2 cellular contexts compared by ENCODE assay signal in the genomic region with DNA sequence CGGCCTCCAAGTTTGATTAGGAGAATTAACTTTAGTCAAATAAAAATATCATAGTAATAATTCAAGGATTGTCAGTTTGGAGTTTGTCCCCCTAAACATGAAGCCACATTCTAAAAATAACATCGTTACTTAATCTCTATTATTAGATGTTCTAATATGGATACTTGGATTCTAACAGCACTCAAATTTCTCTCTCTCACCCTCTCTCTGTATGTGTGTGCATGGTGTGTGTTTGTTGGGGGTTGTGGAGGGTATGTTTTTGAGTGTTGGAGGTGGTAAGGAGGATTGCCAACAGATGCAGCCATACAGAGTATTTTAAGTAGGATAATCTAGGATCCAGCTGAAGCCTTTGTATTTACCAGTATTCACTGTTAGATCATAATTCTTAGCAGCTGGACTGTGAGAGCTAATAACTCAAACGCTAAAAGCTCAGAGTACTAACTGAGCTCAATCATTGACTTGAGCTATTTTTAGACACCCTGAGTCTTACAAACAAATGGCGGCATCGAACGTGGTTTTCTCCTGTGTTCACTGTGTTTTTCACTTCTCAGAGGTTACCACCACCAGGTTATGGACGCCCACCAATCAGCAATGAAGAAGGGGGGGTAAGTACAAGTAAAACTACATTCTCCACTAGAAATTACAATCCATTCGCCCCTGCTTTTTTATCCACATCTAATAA.
A peak's percentile ranks its signal among the peaks of the same experiment; 100 is the strongest.
TF ChIP-seq lines count a peak whose summit lies in the region.

No MANE protein-coding gene starts in this region.

TF ChIP-seq in SK-N-SH treated with all-trans-retinoic acid at 6 μM for 48 hours, 23 proteins besides CTCF, POLR2A, EP300 and RAD21:
- TF ChIP-seq SNAI2 (CRISPR knock-in tag; IDR thresholded peaks at IDR 0.05) = no peak
- TF ChIP-seq TSHZ2 (CRISPR knock-in tag; IDR thresholded peaks at IDR 0.05) = no peak
- TF ChIP-seq ZNF70 (CRISPR knock-in tag; IDR thresholded peaks at IDR 0.05) = no peak
- no peak for TF ChIP-seq ZFP30 (CRISPR knock-in tag; IDR thresholded peaks at IDR 0.05)
- TF ChIP-seq CSRNP3 (CRISPR knock-in tag; IDR thresholded peaks at IDR 0.05) = no peak
- no peak for TF ChIP-seq PPARA (CRISPR knock-in tag; IDR thresholded peaks at IDR 0.05; ENCODE audit: borderline replicate concordance)
- TF ChIP-seq, protein P1, sequence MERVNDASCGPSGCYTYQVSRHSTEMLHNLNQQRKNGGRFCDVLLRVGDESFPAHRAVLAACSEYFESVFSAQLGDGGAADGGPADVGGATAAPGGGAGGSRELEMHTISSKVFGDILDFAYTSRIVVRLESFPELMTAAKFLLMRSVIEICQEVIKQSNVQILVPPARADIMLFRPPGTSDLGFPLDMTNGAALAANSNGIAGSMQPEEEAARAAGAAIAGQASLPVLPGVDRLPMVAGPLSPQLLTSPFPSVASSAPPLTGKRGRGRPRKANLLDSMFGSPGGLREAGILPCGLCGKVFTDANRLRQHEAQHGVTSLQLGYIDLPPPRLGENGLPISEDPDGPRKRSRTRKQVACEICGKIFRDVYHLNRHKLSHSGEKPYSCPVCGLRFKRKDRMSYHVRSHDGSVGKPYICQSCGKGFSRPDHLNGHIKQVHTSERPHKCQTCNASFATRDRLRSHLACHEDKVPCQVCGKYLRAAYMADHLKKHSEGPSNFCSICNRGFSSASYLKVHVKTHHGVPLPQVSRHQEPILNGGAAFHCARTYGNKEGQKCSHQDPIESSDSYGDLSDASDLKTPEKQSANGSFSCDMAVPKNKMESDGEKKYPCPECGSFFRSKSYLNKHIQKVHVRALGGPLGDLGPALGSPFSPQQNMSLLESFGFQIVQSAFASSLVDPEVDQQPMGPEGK (CRISPR knock-in tag; IDR thresholded peaks at IDR 0.05; ENCODE audit: borderline replicate concordance) = no peak
- TF ChIP-seq OSR1 (CRISPR knock-in tag; IDR thresholded peaks at IDR 0.05) = no peak
- TF ChIP-seq BACH2 (CRISPR knock-in tag; IDR thresholded peaks at IDR 0.05; ENCODE audit: borderline replicate concordance) = no peak
- no peak for TF ChIP-seq ZC3H10 (CRISPR knock-in tag; IDR thresholded peaks at IDR 0.05)
- TF ChIP-seq RARB (CRISPR knock-in tag; IDR thresholded peaks at IDR 0.05) = no peak
- TF ChIP-seq ZFP3 (CRISPR knock-in tag; IDR thresholded peaks at IDR 0.05) = no peak
- no peak for TF ChIP-seq TOX (CRISPR knock-in tag; IDR thresholded peaks at IDR 0.05; ENCODE audit: borderline replicate concordance)
- no peak for TF ChIP-seq GLIS3 (CRISPR knock-in tag; IDR thresholded peaks at IDR 0.05)
- no peak for TF ChIP-seq ZNF8 (CRISPR knock-in tag; IDR thresholded peaks at IDR 0.05)

TF ChIP-seq in HepG2, 621 proteins besides CTCF, POLR2A, EP300 and RAD21:
- TF ChIP-seq RAD51 (IDR thresholded peaks at IDR 0.05; ENCODE audit: borderline replicate concordance) (no peak), MEF2D (CRISPR knock-in tag; IDR thresholded peaks at IDR 0.05) (peak; percentile 69; the same call in 1 of the 2 replicates), ZMYM3 (CRISPR knock-in tag; IDR thresholded peaks at IDR 0.05) (no peak)
